ENCODE assay signal across 18 cellular contexts in the genomic region with DNA sequence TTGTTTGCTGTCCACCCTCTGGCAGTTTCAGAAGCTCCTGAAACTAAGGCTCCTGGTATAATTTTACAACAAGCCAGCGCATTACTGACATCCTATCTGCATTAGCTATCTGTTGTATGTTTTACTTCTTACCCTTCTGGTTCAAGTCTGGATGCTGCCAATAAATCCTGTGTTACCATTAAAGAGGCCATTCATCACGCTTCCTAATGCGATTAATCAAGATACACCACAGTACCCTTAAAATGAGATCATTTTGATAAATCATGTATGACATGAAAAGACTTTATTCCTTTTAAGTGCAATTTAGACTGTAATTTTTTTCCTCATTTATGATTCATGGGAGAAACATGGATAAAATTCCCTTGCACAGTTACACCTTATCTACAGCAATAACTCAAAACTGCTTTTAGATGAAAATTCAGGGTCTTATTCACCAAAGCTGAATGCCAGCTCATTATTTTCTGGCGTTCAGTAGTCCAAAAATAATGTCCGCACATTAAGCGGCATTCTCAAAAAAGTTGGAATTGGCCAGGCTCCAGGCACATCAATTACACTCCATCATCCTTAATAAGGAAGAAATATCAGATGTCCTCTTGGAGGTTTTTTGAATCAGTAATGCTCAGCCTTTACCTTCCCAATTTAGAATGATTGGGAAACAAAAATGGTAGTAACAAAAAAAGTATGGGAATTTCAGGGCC.
DNase-seq lines count a peak whose midpoint lies in the region; ATAC-seq and TF ChIP-seq lines count a peak whose summit lies in the region.
"Had no signal": no experiment of that assay in that cellular context is flagged by ENCODE, and none has a peak within 500 bp of the region (broad histone marks: within the 10 kb centered on the region; RNA-seq: fewer than 3 reads in every experiment).

No MANE protein-coding gene starts in this region.

- intact Hi-C loops in mucosa of descending colon (cut with DNase I, micrococcal nuclease) = no loop called here

- CTCF ChIA-PET in SK-N-SH (lab: Yijun Ruan, JAX) = interaction anchor here (0.9 to 1.4 kb wide), 8 partner anchors 8 to 1074 kb away, joined by 3 to 7 read pairs (median 4); a partner anchor contains a TSS

- TF ChIP-seq CTCF in SK-N-SH (IDR thresholded peaks at IDR 0.05) (no peak), fibroblast of pulmonary artery (IDR thresholded peaks at IDR 0.05; ENCODE audit: low read length, missing control alignments) (no peak), thoracic aorta (IDR thresholded peaks at IDR 0.05) (no peak), mucosa of descending colon (IDR thresholded peaks at IDR 0.05) (no peak)

- H3K9me2 ChIP-seq in SK-N-SH = no peaks in the 10 kb centered on the region

- POLR2A ChIA-PET in SK-N-SH (lab: Yijun Ruan, JAX) = interaction anchor here (0.6 kb wide), 2 partner anchors 235 to 246 kb away, joined by 3 to 4 read pairs; no protein-coding TSS in a partner anchor

- no peak overlapping the region for H2AFZ ChIP-seq in SK-N-SH (ENCODE audit: low read depth)

- peaks cover 7 to 11% of the 10 kb centered on the region in 2 experiments for H3K4me1 ChIP-seq in SK-N-SH (ENCODE audit: control insufficient read depth in 1 of 2, insufficient read depth in 2 of 2, low read depth in 1 of 2, low read length in 1 of 2)
- peaks cover 42 to 58% of the 10 kb centered on the region in 2 donors for H3K4me1 ChIP-seq in thoracic aorta (ENCODE audit: control insufficient read depth in 1 of 2, low read depth in 2 of 2)
- H3K4me1 ChIP-seq in mucosa of descending colon (ENCODE audit: low read depth) = no peaks in the 10 kb centered on the region

- H3F3A ChIP-seq in SK-N-SH (replicated peaks; ENCODE audit: insufficient read depth) = peaks cover 21% of the 10 kb centered on the region

- H3K9me3 ChIP-seq in SK-N-SH (no peaks in the 10 kb centered on the region), thoracic aorta (no peaks in the 10 kb centered on the region), mucosa of descending colon (no peaks in the 10 kb centered on the region)
- H3K9me3 ChIP-seq: tibial nerve had no signal

- H3K27me3 ChIP-seq in SK-N-SH (ENCODE audit: insufficient read depth) (no peaks in the 10 kb centered on the region), thoracic aorta (replicated peaks; ENCODE audit: insufficient read depth) (no peaks in the 10 kb centered on the region)
- H3K27me3 ChIP-seq: tibial nerve had no signal

- TF ChIP-seq RAD21 in SK-N-SH (IDR thresholded peaks at IDR 0.05; ENCODE audit: low read length) = peak; percentile 24

- peak overlapping the region; percentile 52 for H3K4me2 ChIP-seq in SK-N-SH

- peak; percentile 97 to 99 for TF ChIP-seq EP300 in SK-N-SH (IDR thresholded peaks at IDR 0.05; ENCODE audit: borderline replicate concordance in 1 of 2, low read depth in 1 of 2, low read length in 1 of 2)

- H3K27ac ChIP-seq in SK-N-SH (ENCODE audit: low read depth in 2 of 2, low read length in 1 of 2) = peak overlapping the region; percentile 61 to 93
- peak overlapping the region; percentile 76 to 77 for H3K27ac ChIP-seq in thoracic aorta

- WGBS in SK-N-SH (ENCODE audit: low lambda C conversion rate) = 13% methylated on average over 6 of the region's 6 CpGs

- no peaks in the 10 kb centered on the region for H3K79me2 ChIP-seq in SK-N-SH (ENCODE audit: insufficient read depth)

- H3K36me3 ChIP-seq in SK-N-SH (replicated peaks in 1 of 2; ENCODE audit: control insufficient read depth in 1 of 2, insufficient read depth in 2 of 2, low read length in 1 of 2) (no peaks in the 10 kb centered on the region), thoracic aorta (no peaks in the 10 kb centered on the region), mucosa of descending colon (ENCODE audit: low read depth) (no peaks in the 10 kb centered on the region)
- H3K36me3 ChIP-seq: tibial nerve had no signal

- H3K4me3 ChIP-seq in SK-N-SH (ENCODE audit: low read depth in 2 of 2, low read length in 1 of 2) (peak overlapping the region in 1 of 2 experiments; percentile 17; a peak in 1 of 4 replicates), fibroblast of pulmonary artery (replicated peaks; ENCODE audit: low read depth, low read length) (no peak overlapping the region), thoracic aorta (no peak overlapping the region), mucosa of descending colon (no peak overlapping the region)
- H3K4me3 ChIP-seq: tibial nerve had no signal

- ATAC-seq in thoracic aorta (ENCODE audit: insufficient number of reproducible peaks, low FRiP score, low read depth) (peak; percentile 16), HG03039 (IDR thresholded peaks at IDR 0.05; ENCODE audit: unreplicated experiment) (no peak), HG03342 (IDR thresholded peaks at IDR 0.05; ENCODE audit: unreplicated experiment) (no peak), mucosa of descending colon (no peak)
- ATAC-seq: activated CD8-positive, alpha-beta T cell treated with anti-CD3 and anti-CD28 coated beads for 36 hours; activated T-helper 17 cell treated with anti-CD3 and anti-CD28 coated beads, Interleukin-2, amount 50 U/mL, for 72 hours; natural killer cell had no signal

- no peak overlapping the region for H3K9ac ChIP-seq in SK-N-SH

- no peaks in the 10 kb centered on the region for H4K20me1 ChIP-seq in SK-N-SH (ENCODE audit: insufficient read depth)

- peak; percentile 51 for DNase-seq in GM03348 (ENCODE audit: low spot score)
- peak; percentile 51 for DNase-seq in SK-N-SH
- peak; percentile 57 for DNase-seq in fibroblast of pulmonary artery (ENCODE audit: low read depth)
- no peak for DNase-seq in thoracic aorta (ENCODE audit: low spot score)
- no peak for DNase-seq in mucosa of descending colon
- DNase-seq: activated CD8-positive, alpha-beta T cell treated with anti-CD3 and anti-CD28 coated beads for 36 hours; amygdala; DND-41; Kasumi-1; natural killer cell; NCI-H1930; NCI-H526 treated with DMSO at 0.1 percent for 48 hours; stimulated activated CD4-positive, alpha-beta T cell treated with anti-CD3 and anti-CD28 coated beads, Interleukin-2, amount 100 ng/mL, for 24 hours; SW 1271 had no signal

TF ChIP-seq in SK-N-SH, 30 proteins besides CTCF, POLR2A, EP300 and RAD21 (continues in another document):
- TF ChIP-seq EZH2phosphoT487 (IDR thresholded peaks at IDR 0.05; ENCODE audit: borderline replicate concordance, low read depth) = no peak; the same call in 1 of the 2 replicates
- TF ChIP-seq GATA2 (CRISPR knock-in tag; IDR thresholded peaks at IDR 0.05) = peak; percentile 85
- no peak for TF ChIP-seq NRF1 (IDR thresholded peaks at IDR 0.05; ENCODE audit: low read depth, low read length)
- peak; percentile 83 for TF ChIP-seq FOXJ3 (CRISPR knock-in tag; IDR thresholded peaks at IDR 0.05)
- TF ChIP-seq JUND (IDR thresholded peaks at IDR 0.05) = peak; percentile 99
- TF ChIP-seq CHD2 (IDR thresholded peaks at IDR 0.05; ENCODE audit: low read length, partially characterized antibody) = peak; percentile 12
- TF ChIP-seq, protein P1, sequence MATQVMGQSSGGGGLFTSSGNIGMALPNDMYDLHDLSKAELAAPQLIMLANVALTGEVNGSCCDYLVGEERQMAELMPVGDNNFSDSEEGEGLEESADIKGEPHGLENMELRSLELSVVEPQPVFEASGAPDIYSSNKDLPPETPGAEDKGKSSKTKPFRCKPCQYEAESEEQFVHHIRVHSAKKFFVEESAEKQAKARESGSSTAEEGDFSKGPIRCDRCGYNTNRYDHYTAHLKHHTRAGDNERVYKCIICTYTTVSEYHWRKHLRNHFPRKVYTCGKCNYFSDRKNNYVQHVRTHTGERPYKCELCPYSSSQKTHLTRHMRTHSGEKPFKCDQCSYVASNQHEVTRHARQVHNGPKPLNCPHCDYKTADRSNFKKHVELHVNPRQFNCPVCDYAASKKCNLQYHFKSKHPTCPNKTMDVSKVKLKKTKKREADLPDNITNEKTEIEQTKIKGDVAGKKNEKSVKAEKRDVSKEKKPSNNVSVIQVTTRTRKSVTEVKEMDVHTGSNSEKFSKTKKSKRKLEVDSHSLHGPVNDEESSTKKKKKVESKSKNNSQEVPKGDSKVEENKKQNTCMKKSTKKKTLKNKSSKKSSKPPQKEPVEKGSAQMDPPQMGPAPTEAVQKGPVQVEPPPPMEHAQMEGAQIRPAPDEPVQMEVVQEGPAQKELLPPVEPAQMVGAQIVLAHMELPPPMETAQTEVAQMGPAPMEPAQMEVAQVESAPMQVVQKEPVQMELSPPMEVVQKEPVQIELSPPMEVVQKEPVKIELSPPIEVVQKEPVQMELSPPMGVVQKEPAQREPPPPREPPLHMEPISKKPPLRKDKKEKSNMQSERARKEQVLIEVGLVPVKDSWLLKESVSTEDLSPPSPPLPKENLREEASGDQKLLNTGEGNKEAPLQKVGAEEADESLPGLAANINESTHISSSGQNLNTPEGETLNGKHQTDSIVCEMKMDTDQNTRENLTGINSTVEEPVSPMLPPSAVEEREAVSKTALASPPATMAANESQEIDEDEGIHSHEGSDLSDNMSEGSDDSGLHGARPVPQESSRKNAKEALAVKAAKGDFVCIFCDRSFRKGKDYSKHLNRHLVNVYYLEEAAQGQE (IDR thresholded peaks at IDR 0.05; ENCODE audit: low read depth, low read length) = peak; percentile 60; the same call in 1 of the 2 replicates
- peak; percentile 85 for TF ChIP-seq MEF2A (IDR thresholded peaks at IDR 0.05; ENCODE audit: borderline replicate concordance, low read depth)
- peak; percentile 46; the same call in 1 of the 2 replicates for TF ChIP-seq ELF1 (IDR thresholded peaks at IDR 0.05)
- TF ChIP-seq YY1 (IDR thresholded peaks at IDR 0.05; ENCODE audit: low read depth) = peak; percentile 43
- peak; percentile 96 for TF ChIP-seq POLR2AphosphoS5 (IDR thresholded peaks at IDR 0.05; ENCODE audit: low read depth, low read length)
- peak; percentile 99 for TF ChIP-seq TEAD4 (IDR thresholded peaks at IDR 0.05; ENCODE audit: borderline replicate concordance, insufficient read depth)
- peak; percentile 92 for TF ChIP-seq RXRA (IDR thresholded peaks at IDR 0.05; ENCODE audit: borderline replicate concordance, low read depth)
- TF ChIP-seq, protein P2, sequence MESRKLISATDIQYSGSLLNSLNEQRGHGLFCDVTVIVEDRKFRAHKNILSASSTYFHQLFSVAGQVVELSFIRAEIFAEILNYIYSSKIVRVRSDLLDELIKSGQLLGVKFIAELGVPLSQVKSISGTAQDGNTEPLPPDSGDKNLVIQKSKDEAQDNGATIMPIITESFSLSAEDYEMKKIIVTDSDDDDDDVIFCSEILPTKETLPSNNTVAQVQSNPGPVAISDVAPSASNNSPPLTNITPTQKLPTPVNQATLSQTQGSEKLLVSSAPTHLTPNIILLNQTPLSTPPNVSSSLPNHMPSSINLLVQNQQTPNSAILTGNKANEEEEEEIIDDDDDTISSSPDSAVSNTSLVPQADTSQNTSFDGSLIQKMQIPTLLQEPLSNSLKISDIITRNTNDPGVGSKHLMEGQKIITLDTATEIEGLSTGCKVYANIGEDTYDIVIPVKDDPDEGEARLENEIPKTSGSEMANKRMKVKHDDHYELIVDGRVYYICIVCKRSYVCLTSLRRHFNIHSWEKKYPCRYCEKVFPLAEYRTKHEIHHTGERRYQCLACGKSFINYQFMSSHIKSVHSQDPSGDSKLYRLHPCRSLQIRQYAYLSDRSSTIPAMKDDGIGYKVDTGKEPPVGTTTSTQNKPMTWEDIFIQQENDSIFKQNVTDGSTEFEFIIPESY (IDR thresholded peaks at IDR 0.05; ENCODE audit: borderline replicate concordance, low read depth) = peak; percentile 91

Comparison
In these comparisons a context has a peak if more than half of its experiments do, and no peak if none do; other contexts are left out.
1. DNase-seq: peak in GM03348 (single experiment), SK-N-SH (single experiment) and fibroblast of pulmonary artery (single experiment); none in thoracic aorta (single experiment) and mucosa of descending colon (0 of 3).